Comparison of ENCODE assay signal across 1 cellular context in genomic region chr7:100745184-100745583, GRCh38.
TF ChIP-seq lines count a peak whose summit lies in the region.

No MANE protein-coding gene starts in this region.

TF ChIP-seq in GM12878, 131 proteins besides CTCF, POLR2A, EP300 and RAD21:
- peak; percentile 51; the same call in 1 of the 2 replicates for TF ChIP-seq CREB1 (IDR thresholded peaks at IDR 0.05; ENCODE audit: low read depth)
- TF ChIP-seq PRDM15 (CRISPR knock-in tag; IDR thresholded peaks at IDR 0.05), result no peak
